In genomic region chr6:148559848-148560433, GRCh38 we compare ENCODE assay signal across 8 cellular contexts.
DNase-seq lines count a peak whose midpoint lies in the region; ATAC-seq and TF ChIP-seq lines count a peak whose summit lies in the region.

No MANE protein-coding gene starts in this region.

- TF ChIP-seq CTCF in GM10266 (IDR thresholded peaks at IDR 0.05; ENCODE audit: control insufficient read depth, insufficient read depth, low read depth, missing control alignments) = peak; percentile 99
- peak; percentile 95 for TF ChIP-seq CTCF in WERI-Rb-1 (IDR thresholded peaks at IDR 0.05; ENCODE audit: low read depth, low read length)
- TF ChIP-seq CTCF in mammary epithelial cell (conservative IDR thresholded peaks at IDR 0.05 in 1 of 2, IDR thresholded peaks at IDR 0.05 in 1 of 2; ENCODE audit: extremely low read depth in 1 of 2, insufficient read depth in 1 of 2, low read depth in 1 of 2, low read length in 2 of 2) = peak; percentile 86 to 89

- CTCF ChIA-PET in mammary epithelial cell (lab: Charles Lee; ENCODE audit: low non-redundant PET) = interaction anchor here (0.7 kb wide), 1 partner anchor 50 kb away, joined by 4 read pairs; no protein-coding TSS in a partner anchor

- BruUV-seq in mammary epithelial cell (replicated peaks; lab: Mats Ljungman, UMichigan) = no TSS peak

- peaks cover 14 to 29% of the 10 kb centered on the region in 2 donors for H3K4me1 Mint-ChIP-seq in immature natural killer cell

- dilution Hi-C loops in mammary epithelial cell (cut with HindIII; ENCODE audit: low sequenced_read_pairs) = no loop called here

- in situ Hi-C loops in mammary epithelial cell (cut with MboI; ENCODE audit: low sequenced_read_pairs in 2 of 2) = no loop called here

- H3K27me3 ChIP-seq in WERI-Rb-1 (ENCODE audit: insufficient read depth, low read depth, severe bottlenecking) = no peaks in the 10 kb centered on the region
- no peaks in the 10 kb centered on the region for H3K27me3 ChIP-seq in mammary epithelial cell (ENCODE audit: insufficient read depth, low read length)

- H3K79me2 ChIP-seq in mammary epithelial cell (ENCODE audit: insufficient read depth, low read length) = no peaks in the 10 kb centered on the region

- 18% methylated on average over 24 of the region's 46 CpGs for WGBS in mammary epithelial cell (ENCODE audit: low coverage, missing lambda C conversion rate)

- peak overlapping the region in 1 of 5 donors; percentile 22 for H3K4me3 Mint-ChIP-seq in immature natural killer cell

- H3K4me3 ChIP-seq in WERI-Rb-1 (ENCODE audit: low read depth, low read length) = peak overlapping the region; percentile 42
- H3K4me3 ChIP-seq in mammary epithelial cell (replicated peaks in 1 of 3; ENCODE audit: insufficient read depth in 1 of 3, low read depth in 2 of 3, low read length in 3 of 3) = peak overlapping the region in 2 of 3 experiments; percentile 38 to 45

- H3K4me2 ChIP-seq in mammary epithelial cell (ENCODE audit: insufficient read depth, low read depth, low read length) = peak overlapping the region; percentile 83

- H3K36me3 ChIP-seq in WERI-Rb-1 = no peaks in the 10 kb centered on the region
- no peaks in the 10 kb centered on the region for H3K36me3 ChIP-seq in mammary epithelial cell (ENCODE audit: insufficient read depth, low read length)

- peak; percentile 83 for ATAC-seq in HG02588 (IDR thresholded peaks at IDR 0.05; ENCODE audit: unreplicated experiment)

- no peak overlapping the region for H3K9ac ChIP-seq in mammary epithelial cell (ENCODE audit: insufficient read depth, low read length)

- no peak overlapping the region for H3K27ac Mint-ChIP-seq in immature natural killer cell

- H2AFZ ChIP-seq in mammary epithelial cell (ENCODE audit: low read depth, low read length) = peak overlapping the region; percentile 80

- intact Hi-C loops in mammary epithelial cell (cut with micrococcal nuclease) = loop anchor here (1.0 to 5.0 kb wide), 4 partner anchors 48 to 872 kb away; no protein-coding TSS in a partner anchor

- peaks cover 0 to 1% (median 0%) of the 10 kb centered on the region in 6 donors for H3K9me3 Mint-ChIP-seq in immature natural killer cell

- peaks cover 19 to 37% (median 24%) of the 10 kb centered on the region in 3 donors for H3K27me3 Mint-ChIP-seq in immature natural killer cell (ENCODE audit: low read depth in 3 of 3)

- H3K27ac ChIP-seq in WERI-Rb-1 (no peak overlapping the region), mammary epithelial cell (ENCODE audit: insufficient read depth, low read depth, low read length) (no peak overlapping the region)

- DNase-seq in GM10266 (ENCODE audit: extremely low spot score) (peak; percentile 83), NCI-H128 (lab: John Stamatoyannopoulos, UW; ENCODE audit: unreplicated experiment) (peak; percentile 30), WERI-Rb-1 (peak; percentile 84), mammary epithelial cell (peak; percentile 35), immature natural killer cell (peak; percentile 65 to 71 (median 70)), KG1 (lab: John Stamatoyannopoulos, UW) (no peak)
- DNase-seq in stimulated activated CD4-positive, alpha-beta T cell treated with anti-CD3 and anti-CD28 coated beads, Interleukin-12 subunit alpha, Interleukin-12 subunit beta, amount 100 ng/mL, for 24 hours (ENCODE audit: low read depth in 2 of 2) = peak; percentile 35 to 63

- peaks cover 0 to 4% (median 0%) of the 10 kb centered on the region in 3 donors for H3K36me3 Mint-ChIP-seq in immature natural killer cell

- no peaks in the 10 kb centered on the region for H3K9me3 ChIP-seq in WERI-Rb-1 (ENCODE audit: severe bottlenecking)
- no peaks in the 10 kb centered on the region for H3K9me3 ChIP-seq in mammary epithelial cell (replicated peaks; ENCODE audit: insufficient read depth, low read length)

- peaks cover 5% of the 10 kb centered on the region for H3K4me1 ChIP-seq in mammary epithelial cell (ENCODE audit: insufficient read depth, low read length)

- H4K20me1 ChIP-seq in mammary epithelial cell (ENCODE audit: insufficient read depth, low read length) = no peaks in the 10 kb centered on the region
